In genomic region chr1:6535214-6535613, GRCh38 we compare ENCODE assay signal across 16 cellular contexts. TPM values are rescaled to one million over a fixed set of nuclear protein-coding genes. Genes with fewer than 3 reads are reported as not detected.
A peak's percentile ranks its signal among the peaks of the same experiment; 100 is the strongest.
DNase-seq lines count a peak whose midpoint lies in the region; ATAC-seq and TF ChIP-seq lines count a peak whose summit lies in the region.
"Had no signal": no experiment of that assay in that cellular context is flagged by ENCODE, and none has a peak within 500 bp of the region (broad histone marks: within the 10 kb centered on the region; RNA-seq: fewer than 3 reads in every experiment).

No MANE protein-coding gene starts in this region.

- H3K4me2 ChIP-seq in neural progenitor cell, result no peak overlapping the region

- H3K9me3 ChIP-seq in CD4-positive, alpha-beta memory T cell (ENCODE audit: control insufficient read depth in 1 of 2, low read length in 2 of 2), result no peaks in the 10 kb centered on the region
- H3K9me3 ChIP-seq in endodermal cell (ENCODE audit: control insufficient read depth, low read length), result no peaks in the 10 kb centered on the region
- H3K9me3 ChIP-seq in neural progenitor cell (ENCODE audit: low read depth), result no peaks in the 10 kb centered on the region
- H3K9me3 ChIP-seq: Peyer's patch had no signal

- WGBS in endodermal cell (ENCODE audit: insufficient coverage in 1 of 2, insufficient read length in 1 of 2), 2 experiments, result 81 to 97% methylated on average over 4 of the region's 4 CpGs

- no peak overlapping the region for H3K27ac ChIP-seq in CD4-positive, alpha-beta memory T cell (ENCODE audit: low read depth, low read length)
- H3K27ac ChIP-seq in endodermal cell (ENCODE audit: low read depth, low read length) (no peak overlapping the region), neural progenitor cell (no peak overlapping the region)
- H3K27ac ChIP-seq: C4-2B, Peyer's patch had no signal

- no peak for ATAC-seq in activated CD4-positive, alpha-beta T cell treated with anti-CD3 and anti-CD28 coated beads for 36 hours
- no peak for ATAC-seq in natural killer cell

- no peak overlapping the region for H3K9ac ChIP-seq in endodermal cell (ENCODE audit: extremely low read depth, low read length, poor library complexity, severe bottlenecking)
- H3K9ac ChIP-seq in neural progenitor cell, result no peak overlapping the region

- H3K4me3 ChIP-seq in CD4-positive, alpha-beta memory T cell (ENCODE audit: low read length in 2 of 2), result no peak overlapping the region
- H3K4me3 ChIP-seq in endodermal cell (ENCODE audit: low read length) (no peak overlapping the region), neural progenitor cell (no peak overlapping the region)
- H3K4me3 ChIP-seq: Peyer's patch had no signal

- no peak overlapping the region for H2AFZ ChIP-seq in neural progenitor cell (replicated peaks)

- CTCF ChIA-PET in CD4-positive, alpha-beta memory T cell (lab: Charles Lee; ENCODE audit: partially characterized antibody), result interaction anchor here (1.0 to 5.0 kb wide), 6 partner anchors 9 to 111 kb away, joined by 4 to 36 read pairs (median 6); partner anchors contain the start of genes NOL9 and TAS1R1
- CTCF ChIA-PET in activated CD4-positive, alpha-beta T cell treated with anti-CD3 and anti-CD28 coated beads for 36 hours (lab: Charles Lee), result interaction anchor here (3.3 kb wide), 1 partner anchor 18 kb away, joined by 21 read pairs; the partner anchor contains the start of genes NOL9 and TAS1R1

- H3K4me3 Mint-ChIP-seq in activated T-cell treated with anti-CD3 and anti-CD28 coated beads, Interleukin-2, amount 50 U/mL, for 24 hours, result no peak overlapping the region
- H3K4me3 Mint-ChIP-seq in CD4-positive, alpha-beta memory T cell, result no peak overlapping the region
- H3K4me3 Mint-ChIP-seq in endodermal cell (no peak overlapping the region), neural progenitor cell (peak overlapping the region; percentile 18), natural killer cell (no peak overlapping the region)
- no peak overlapping the region for H3K4me3 Mint-ChIP-seq in activated CD4-positive, alpha-beta T cell treated with anti-CD3 and anti-CD28 coated beads for 36 hours
- H3K4me3 Mint-ChIP-seq: IgD-negative memory B cell had no signal

- intact Hi-C loops in CD4-positive, alpha-beta memory T cell (cut with micrococcal nuclease), result no loop called here
- intact Hi-C loops in activated CD4-positive, alpha-beta T cell treated with anti-CD3 and anti-CD28 coated beads for 36 hours (cut with DNase I, micrococcal nuclease), result no loop called here
- intact Hi-C loops in natural killer cell (cut with micrococcal nuclease), result no loop called here

- H3K27me3 Mint-ChIP-seq in activated T-cell treated with anti-CD3 and anti-CD28 coated beads, Interleukin-2, amount 50 U/mL, for 24 hours, result no peaks in the 10 kb centered on the region
- no peaks in the 10 kb centered on the region for H3K27me3 Mint-ChIP-seq in CD4-positive, alpha-beta memory T cell
- H3K27me3 Mint-ChIP-seq in endodermal cell (ENCODE audit: insufficient read depth) (no peaks in the 10 kb centered on the region), neural progenitor cell (ENCODE audit: insufficient read depth, low read depth) (peaks cover 2% of the 10 kb centered on the region), natural killer cell (ENCODE audit: low read depth in 2 of 2) (no peaks in the 10 kb centered on the region)
- H3K27me3 Mint-ChIP-seq in activated CD4-positive, alpha-beta T cell treated with anti-CD3 and anti-CD28 coated beads for 36 hours, result no peaks in the 10 kb centered on the region
- H3K27me3 Mint-ChIP-seq: IgD-negative memory B cell had no signal

- H3K27me3 ChIP-seq in CD4-positive, alpha-beta memory T cell (ENCODE audit: insufficient read depth, low read length), result no peaks in the 10 kb centered on the region
- no peaks in the 10 kb centered on the region for H3K27me3 ChIP-seq in endodermal cell (ENCODE audit: control insufficient read depth, insufficient read depth, low read length, poor library complexity, severe bottlenecking)
- no peaks in the 10 kb centered on the region for H3K27me3 ChIP-seq in neural progenitor cell
- H3K27me3 ChIP-seq: Peyer's patch had no signal

- H3K36me3 ChIP-seq in CD4-positive, alpha-beta memory T cell (ENCODE audit: insufficient read depth, low read length), result peaks cover 38% of the 10 kb centered on the region
- H3K36me3 ChIP-seq in endodermal cell (ENCODE audit: control insufficient read depth, insufficient read depth, low read length) (peaks cover 64% of the 10 kb centered on the region), neural progenitor cell (peaks cover 11% of the 10 kb centered on the region)

- H4K20me1 ChIP-seq in neural progenitor cell (ENCODE audit: low read depth), result peaks cover 4% of the 10 kb centered on the region

- peaks cover 4% of the 10 kb centered on the region for H3K79me2 ChIP-seq in neural progenitor cell (ENCODE audit: low read depth)

- H3K4me1 Mint-ChIP-seq in activated T-cell treated with anti-CD3 and anti-CD28 coated beads, Interleukin-2, amount 50 U/mL, for 24 hours (ENCODE audit: low read depth), result peaks cover 13% of the 10 kb centered on the region
- peaks cover 6 to 14% (median 9%) of the 10 kb centered on the region in 4 donors for H3K4me1 Mint-ChIP-seq in CD4-positive, alpha-beta memory T cell
- H3K4me1 Mint-ChIP-seq in endodermal cell (peaks cover 7% of the 10 kb centered on the region), neural progenitor cell (no peaks in the 10 kb centered on the region), natural killer cell (peaks cover 0 to 4% of the 10 kb centered on the region in 2 donors)
- H3K4me1 Mint-ChIP-seq in activated CD4-positive, alpha-beta T cell treated with anti-CD3 and anti-CD28 coated beads for 36 hours, result no peaks in the 10 kb centered on the region

- TF ChIP-seq CTCF in endodermal cell (conservative IDR thresholded peaks at IDR 0.05) (no peak), neural progenitor cell (IDR thresholded peaks at IDR 0.05) (no peak), natural killer cell (IDR thresholded peaks at IDR 0.05) (no peak)

- DNase-seq in activated T-cell treated with anti-CD3 and anti-CD28 coated beads, Interleukin-2, amount 50 U/mL, for 24 hours, result no peak
- no peak for DNase-seq in activated T-cell treated with anti-CD3 and anti-CD28 coated beads for 4 hours
- DNase-seq in CD4-positive, alpha-beta memory T cell, result no peak
- DNase-seq in endodermal cell, result no peak
- no peak for DNase-seq in neural progenitor cell (ENCODE audit: low spot score)
- DNase-seq in NCI-H2196 treated with DMSO at 0.1 percent for 48 hours (lab: John Stamatoyannopoulos, UW; ENCODE audit: unreplicated experiment), result no peak
- no peak for DNase-seq in activated CD4-positive, alpha-beta T cell treated with anti-CD3 and anti-CD28 coated beads for 36 hours
- DNase-seq in natural killer cell, result no peak
- DNase-seq: GOT3, NCI-H1417 treated with DMSO at 0.1 percent for 48 hours, NCI-H2029 treated with DMSO at 0.1 percent for 48 hours, NCI-H510A treated with DMSO at 0.1 percent for 48 hours, Peyer's patch had no signal

- H3K36me3 Mint-ChIP-seq in activated T-cell treated with anti-CD3 and anti-CD28 coated beads, Interleukin-2, amount 50 U/mL, for 24 hours (ENCODE audit: low read depth), result peaks cover 85% of the 10 kb centered on the region
- H3K36me3 Mint-ChIP-seq in CD4-positive, alpha-beta memory T cell, result peaks cover 25 to 62% of the 10 kb centered on the region in 2 donors
- H3K36me3 Mint-ChIP-seq in endodermal cell (ENCODE audit: low read depth), result peaks cover 59% of the 10 kb centered on the region
- peaks cover 17% of the 10 kb centered on the region for H3K36me3 Mint-ChIP-seq in neural progenitor cell
- peaks cover 46% of the 10 kb centered on the region for H3K36me3 Mint-ChIP-seq in activated CD4-positive, alpha-beta T cell treated with anti-CD3 and anti-CD28 coated beads for 36 hours (ENCODE audit: low read depth)
- peaks cover 6% of the 10 kb centered on the region for H3K36me3 Mint-ChIP-seq in natural killer cell

- POLR2A ChIA-PET in CD4-positive, alpha-beta memory T cell (lab: Charles Lee; ENCODE audit: partially characterized antibody), result interaction anchor here (1.4 to 2.8 kb wide), 2 partner anchors 10 to 19 kb away, joined by 4 to 14 read pairs; partner anchors contain the start of genes NOL9 and TAS1R1
- POLR2A ChIA-PET in activated CD4-positive, alpha-beta T cell treated with anti-CD3 and anti-CD28 coated beads for 36 hours (lab: Charles Lee), result no interaction called here

- peak overlapping the region; percentile 59 for H3K27ac Mint-ChIP-seq in activated T-cell treated with anti-CD3 and anti-CD28 coated beads, Interleukin-2, amount 50 U/mL, for 24 hours
- H3K27ac Mint-ChIP-seq in CD4-positive, alpha-beta memory T cell, result peak overlapping the region in 5 of 7 donors; percentile 37 to 92 (median 55)
- H3K27ac Mint-ChIP-seq in endodermal cell, result peak overlapping the region; percentile 68
- no peak overlapping the region for H3K27ac Mint-ChIP-seq in neural progenitor cell
- no peak overlapping the region for H3K27ac Mint-ChIP-seq in activated CD4-positive, alpha-beta T cell treated with anti-CD3 and anti-CD28 coated beads for 36 hours
- no peak overlapping the region for H3K27ac Mint-ChIP-seq in natural killer cell
- H3K27ac Mint-ChIP-seq: IgD-negative memory B cell had no signal

- H3K4me1 ChIP-seq in CD4-positive, alpha-beta memory T cell (ENCODE audit: insufficient read depth, low read length), result no peaks in the 10 kb centered on the region
- H3K4me1 ChIP-seq in endodermal cell (ENCODE audit: control insufficient read depth, insufficient read depth, low read length) (no peaks in the 10 kb centered on the region), neural progenitor cell (no peaks in the 10 kb centered on the region)
- H3K4me1 ChIP-seq: Peyer's patch had no signal

- no peaks in the 10 kb centered on the region for H3F3A ChIP-seq in neural progenitor cell (ENCODE audit: low read depth)

- no peaks in the 10 kb centered on the region for H3K9me3 Mint-ChIP-seq in activated T-cell treated with anti-CD3 and anti-CD28 coated beads, Interleukin-2, amount 50 U/mL, for 24 hours
- H3K9me3 Mint-ChIP-seq in CD4-positive, alpha-beta memory T cell, result no peaks in the 10 kb centered on the region
- H3K9me3 Mint-ChIP-seq in endodermal cell (no peaks in the 10 kb centered on the region), neural progenitor cell (no peaks in the 10 kb centered on the region), natural killer cell (no peaks in the 10 kb centered on the region)
- no peaks in the 10 kb centered on the region for H3K9me3 Mint-ChIP-seq in activated CD4-positive, alpha-beta T cell treated with anti-CD3 and anti-CD28 coated beads for 36 hours (ENCODE audit: low read depth)
- H3K9me3 Mint-ChIP-seq: IgD-negative memory B cell had no signal

RNA-seq across cellular contexts. Expression of gene NOL9, which starts 19.1 kb away (rescaled TPM):
- total RNA-seq in CD4-positive, alpha-beta memory T cell, result 10 to 100 TPM; 59.9 to 60.9 TPM
- polyA plus RNA-seq in CD4-positive, alpha-beta memory T cell, result 10 to 100 TPM; 12.7 to 32.6 TPM
- total RNA-seq in endodermal cell, result 10 to 100 TPM; 35.0 to 43.9 TPM
- polyA plus RNA-seq in endodermal cell (2013, experiment 1 of 2), result 16.8 TPM
- 13.5 TPM for polyA plus RNA-seq in endodermal cell (2013, experiment 2 of 2)
- 28.1 and 48.0 TPM in 2 replicates for total RNA-seq in neural progenitor cell (ENCODE audit: low replicate concordance)
- total RNA-seq in activated CD4-positive, alpha-beta T cell treated with anti-CD3 and anti-CD28 coated beads for 36 hours, result 10 to 100 TPM; 37.4 to 44.7 TPM
- total RNA-seq in natural killer cell, result 10 to 100 TPM; 40.7 to 53.3 (median 52.0) TPM

RNA-seq across cellular contexts. Expression of gene TAS1R1, which starts 19.9 kb away (rescaled TPM):
- total RNA-seq in CD4-positive, alpha-beta memory T cell, result not detected
- not detected for polyA plus RNA-seq in CD4-positive, alpha-beta memory T cell
- total RNA-seq in endodermal cell, result under 1 TPM; 0.31 to 0.51 TPM
- polyA plus RNA-seq in endodermal cell (2013, experiment 1 of 2), result not detected
- polyA plus RNA-seq in endodermal cell (2013, experiment 2 of 2), result not detected
- total RNA-seq in neural progenitor cell (ENCODE audit: low replicate concordance), result not detected in 2 replicates
- total RNA-seq in activated CD4-positive, alpha-beta T cell treated with anti-CD3 and anti-CD28 coated beads for 36 hours, result under 1 TPM in 1 of 2 experiments, not detected in 1; 0.07 TPM
- not detected for total RNA-seq in natural killer cell
- total RNA-seq: HT-29, Peyer's patch had no signal
- polyA plus RNA-seq: IgD-negative memory B cell had no signal

RNA-seq across cellular contexts. Expression of gene PLEKHG5, which starts 43.7 kb away (rescaled TPM):
- 10 to 100 TPM; 10.4 to 11.8 TPM for total RNA-seq in CD4-positive, alpha-beta memory T cell
- polyA plus RNA-seq in CD4-positive, alpha-beta memory T cell, result 1 to 10 TPM; 1.7 to 2.0 TPM
- total RNA-seq in endodermal cell (10 to 100 TPM; 32.6 to 38.8 TPM), neural progenitor cell (ENCODE audit: low replicate concordance) (7.4 and 25.9 TPM in 2 replicates), natural killer cell (1 to 10 TPM in 1 of 3 donors, under 1 TPM in 2; 0.16 to 1.1 (median 0.54) TPM)
- 34.4 TPM for polyA plus RNA-seq in endodermal cell (2013, experiment 1 of 2)
- 29.5 TPM for polyA plus RNA-seq in endodermal cell (2013, experiment 2 of 2)
- 1 to 10 TPM in 1 of 2 experiments, under 1 TPM in 1; 0.76 to 1.1 TPM for total RNA-seq in activated CD4-positive, alpha-beta T cell treated with anti-CD3 and anti-CD28 coated beads for 36 hours
- polyA plus RNA-seq: IgD-negative memory B cell had no signal

RNA-seq across cellular contexts. Expression of gene ZBTB48, which starts 44.6 kb away (rescaled TPM):
- 10 to 100 TPM; 62.6 to 70.7 TPM for total RNA-seq in CD4-positive, alpha-beta memory T cell
- polyA plus RNA-seq in CD4-positive, alpha-beta memory T cell, result 10 to 100 TPM; 18.4 to 23.9 TPM
- 10 to 100 TPM; 28.2 to 31.0 TPM for total RNA-seq in endodermal cell
- 22.8 TPM for polyA plus RNA-seq in endodermal cell (2013, experiment 1 of 2)
- 22.7 TPM for polyA plus RNA-seq in endodermal cell (2013, experiment 2 of 2)
- 18.3 and 28.3 TPM in 2 replicates for total RNA-seq in neural progenitor cell (ENCODE audit: low replicate concordance)
- total RNA-seq in activated CD4-positive, alpha-beta T cell treated with anti-CD3 and anti-CD28 coated beads for 36 hours, result 10 to 100 TPM; 23.2 to 26.0 TPM
- total RNA-seq in natural killer cell, result 10 to 100 TPM; 45.6 to 56.4 (median 54.0) TPM

Comparison
In these comparisons a context has a peak if more than half of its experiments do, and no peak if none do; other contexts are left out.
1. H3K27ac Mint-ChIP-seq: peak in activated T-cell treated with anti-CD3 and anti-CD28 coated beads, Interleukin-2, amount 50 U/mL, for 24 hours (single experiment), CD4-positive, alpha-beta memory T cell (5 of 7) and endodermal cell (single experiment); none in neural progenitor cell (single experiment), activated CD4-positive, alpha-beta T cell treated with anti-CD3 and anti-CD28 coated beads for 36 hours (single experiment) and natural killer cell (0 of 2).